In the genomic region with DNA sequence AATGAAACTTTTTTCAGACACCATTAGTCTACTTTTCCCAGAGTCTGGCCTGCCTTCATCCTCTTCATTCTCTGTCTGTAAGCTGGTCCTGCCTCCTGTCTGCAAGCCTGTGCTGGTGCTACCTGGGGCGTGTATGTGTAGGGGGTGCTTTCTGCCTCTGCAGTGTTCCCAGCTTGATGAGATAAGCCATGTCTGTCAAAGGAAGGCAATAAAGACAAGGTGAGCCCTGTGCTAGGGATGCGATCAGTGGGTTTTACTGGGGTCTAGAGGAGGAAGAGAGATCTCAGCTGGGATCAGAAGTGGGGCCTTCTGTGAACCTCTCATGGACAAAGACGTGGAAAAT, we compare ENCODE assay signal across 18 cellular contexts.
A peak's percentile ranks its signal among the peaks of the same experiment; 100 is the strongest.
DNase-seq lines count a peak whose midpoint lies in the region; ATAC-seq and TF ChIP-seq lines count a peak whose summit lies in the region.
"Had no signal": no experiment of that assay in that cellular context is flagged by ENCODE, and none has a peak within 500 bp of the region (broad histone marks: within the 10 kb centered on the region; RNA-seq: fewer than 3 reads in every experiment).

No MANE protein-coding gene starts in this region.

- CTCF ChIA-PET in activated naive CD4-positive, alpha-beta T cell treated with anti-CD3 and anti-CD28 coated beads, Interleukin-2, amount 10 ng/mL, durations not matched to agents 7 days and 5 days (lab: Charles Lee), result interaction anchor here (0.8 to 1.5 kb wide), 7 partner anchors 9 to 114 kb away, joined by 3 to 6 read pairs (median 4); a partner anchor contains a TSS
- CTCF ChIA-PET in activated naive CD4-positive, alpha-beta T cell treated with anti-CD3 and anti-CD28 coated beads for 36 hours (lab: Charles Lee), result interaction anchor here (0.5 to 2.1 kb wide), 9 partner anchors 9 to 858 kb away, joined by 3 to 13 read pairs (median 4); a partner anchor contains a TSS
- CTCF ChIA-PET in activated CD8-positive, alpha-beta T cell treated with anti-CD3 and anti-CD28 coated beads for 36 hours (lab: Charles Lee), result interaction anchor here (1.2 to 3.1 kb wide), 10 partner anchors 11 to 157 kb away, joined by 3 to 15 read pairs (median 5); no protein-coding TSS in a partner anchor

- peak; percentile 34 for ATAC-seq in activated CD8-positive, alpha-beta T cell treated with anti-CD3 and anti-CD28 coated beads for 36 hours
- ATAC-seq in stimulated activated effector memory CD8-positive, alpha-beta T cell treated with anti-CD3 and anti-CD28 coated beads, Interleukin-12 subunit alpha, Interleukin-12 subunit beta, amount 100 ng/mL, for 72 hours, result no peak
- no peak for ATAC-seq in GM21367 (IDR thresholded peaks at IDR 0.05; ENCODE audit: unreplicated experiment)
- ATAC-seq: PC-3 had no signal

- TF ChIP-seq CTCF in activated CD8-positive, alpha-beta T cell treated with anti-CD3 and anti-CD28 coated beads for 36 hours (IDR thresholded peaks at IDR 0.05), result no peak
- TF ChIP-seq CTCF in endodermal cell (conservative IDR thresholded peaks at IDR 0.05) (peak; percentile 31), Peyer's patch (IDR thresholded peaks at IDR 0.05) (no peak)

- H3K9ac ChIP-seq in endodermal cell (ENCODE audit: extremely low read depth, low read length, poor library complexity, severe bottlenecking), result no peak overlapping the region
- H3K9ac ChIP-seq: BLaER1 treated with 17β-estradiol and CSF1 and Interleukin-3, amounts not matched to agents 10 nM and 100 nM had no signal

- no peaks in the 10 kb centered on the region for H3K9me3 ChIP-seq in endodermal cell (ENCODE audit: control insufficient read depth, low read length)
- no peaks in the 10 kb centered on the region for H3K9me3 ChIP-seq in Peyer's patch
- H3K9me3 ChIP-seq: BLaER1 treated with 17β-estradiol and CSF1 and Interleukin-3, amounts not matched to agents 10 nM and 100 nM; SJCRH30 had no signal

- peaks cover 35% of the 10 kb centered on the region for H3K27me3 Mint-ChIP-seq in activated naive CD4-positive, alpha-beta T cell treated with anti-CD3 and anti-CD28 coated beads, Interleukin-2, amount 10 ng/mL, durations not matched to agents 7 days and 5 days
- no peaks in the 10 kb centered on the region for H3K27me3 Mint-ChIP-seq in activated naive CD4-positive, alpha-beta T cell treated with anti-CD3 and anti-CD28 coated beads for 36 hours (ENCODE audit: low read depth)
- no peaks in the 10 kb centered on the region for H3K27me3 Mint-ChIP-seq in activated CD8-positive, alpha-beta T cell treated with anti-CD3 and anti-CD28 coated beads for 36 hours
- peaks cover 8% of the 10 kb centered on the region for H3K27me3 Mint-ChIP-seq in endodermal cell (ENCODE audit: insufficient read depth)

- H3K36me3 Mint-ChIP-seq in activated naive CD4-positive, alpha-beta T cell treated with anti-CD3 and anti-CD28 coated beads, Interleukin-2, amount 10 ng/mL, durations not matched to agents 7 days and 5 days, result no peaks in the 10 kb centered on the region
- H3K36me3 Mint-ChIP-seq in activated naive CD4-positive, alpha-beta T cell treated with anti-CD3 and anti-CD28 coated beads for 36 hours (ENCODE audit: low read depth), result no peaks in the 10 kb centered on the region
- H3K36me3 Mint-ChIP-seq in activated CD8-positive, alpha-beta T cell treated with anti-CD3 and anti-CD28 coated beads for 36 hours (ENCODE audit: low read depth), result no peaks in the 10 kb centered on the region
- no peaks in the 10 kb centered on the region for H3K36me3 Mint-ChIP-seq in endodermal cell (ENCODE audit: low read depth)
- no peaks in the 10 kb centered on the region for H3K36me3 Mint-ChIP-seq in stimulated activated effector memory CD8-positive, alpha-beta T cell treated with anti-CD3 and anti-CD28 coated beads, Interleukin-12 subunit alpha, Interleukin-12 subunit beta, amount 100 ng/mL, for 72 hours

- H3K36me3 ChIP-seq in endodermal cell (ENCODE audit: control insufficient read depth, insufficient read depth, low read length) (no peaks in the 10 kb centered on the region), Peyer's patch (no peaks in the 10 kb centered on the region)
- H3K36me3 ChIP-seq: BLaER1 treated with 17β-estradiol and CSF1 and Interleukin-3, amounts not matched to agents 10 nM and 100 nM; SJCRH30 had no signal

- H3K27ac ChIP-seq in endodermal cell (ENCODE audit: low read depth, low read length) (no peak overlapping the region), Peyer's patch (no peak overlapping the region)
- H3K27ac ChIP-seq: BLaER1 treated with 17β-estradiol and CSF1 and Interleukin-3, amounts not matched to agents 10 nM and 100 nM; SJCRH30 had no signal

- POLR2A ChIA-PET in activated CD8-positive, alpha-beta T cell treated with anti-CD3 and anti-CD28 coated beads for 36 hours (lab: Charles Lee), result interaction anchor here (0.9 to 1.1 kb wide), 4 partner anchors 10 to 99 kb away, joined by 3 to 5 read pairs (median 4); no protein-coding TSS in a partner anchor

- WGBS in endodermal cell (ENCODE audit: insufficient coverage in 1 of 2, insufficient read length in 1 of 2), 2 experiments, result 91 to 92% methylated on average over 2 to 3 of the region's 3 CpGs

- H3K4me1 ChIP-seq in endodermal cell (ENCODE audit: control insufficient read depth, insufficient read depth, low read length) (no peaks in the 10 kb centered on the region), Peyer's patch (no peaks in the 10 kb centered on the region)

- peak overlapping the region; percentile 49 for H3K27ac Mint-ChIP-seq in activated naive CD4-positive, alpha-beta T cell treated with anti-CD3 and anti-CD28 coated beads, Interleukin-2, amount 10 ng/mL, durations not matched to agents 7 days and 5 days
- no peak overlapping the region for H3K27ac Mint-ChIP-seq in activated naive CD4-positive, alpha-beta T cell treated with anti-CD3 and anti-CD28 coated beads for 36 hours
- H3K27ac Mint-ChIP-seq in activated CD8-positive, alpha-beta T cell treated with anti-CD3 and anti-CD28 coated beads for 36 hours, result no peak overlapping the region
- H3K27ac Mint-ChIP-seq in endodermal cell, result no peak overlapping the region
- H3K27ac Mint-ChIP-seq in stimulated activated effector memory CD8-positive, alpha-beta T cell treated with anti-CD3 and anti-CD28 coated beads, Interleukin-12 subunit alpha, Interleukin-12 subunit beta, amount 100 ng/mL, for 72 hours, result peak overlapping the region; percentile 4
- H3K27ac Mint-ChIP-seq: HFFc6 had no signal

- no peak overlapping the region for H3K4me3 ChIP-seq in endodermal cell (ENCODE audit: low read length)
- no peak overlapping the region for H3K4me3 ChIP-seq in Peyer's patch
- H3K4me3 ChIP-seq: BLaER1 treated with 17β-estradiol and CSF1 and Interleukin-3, amounts not matched to agents 10 nM and 100 nM; SJCRH30 had no signal

- H3K9me3 Mint-ChIP-seq in activated naive CD4-positive, alpha-beta T cell treated with anti-CD3 and anti-CD28 coated beads, Interleukin-2, amount 10 ng/mL, durations not matched to agents 7 days and 5 days, result no peaks in the 10 kb centered on the region
- no peaks in the 10 kb centered on the region for H3K9me3 Mint-ChIP-seq in activated naive CD4-positive, alpha-beta T cell treated with anti-CD3 and anti-CD28 coated beads for 36 hours
- H3K9me3 Mint-ChIP-seq in activated CD8-positive, alpha-beta T cell treated with anti-CD3 and anti-CD28 coated beads for 36 hours, result no peaks in the 10 kb centered on the region
- no peaks in the 10 kb centered on the region for H3K9me3 Mint-ChIP-seq in endodermal cell
- H3K9me3 Mint-ChIP-seq in stimulated activated effector memory CD8-positive, alpha-beta T cell treated with anti-CD3 and anti-CD28 coated beads, Interleukin-12 subunit alpha, Interleukin-12 subunit beta, amount 100 ng/mL, for 72 hours, result no peaks in the 10 kb centered on the region
- H3K9me3 Mint-ChIP-seq: HFFc6 had no signal

- DNase-seq in activated naive CD4-positive, alpha-beta T cell treated with anti-CD3 and anti-CD28 coated beads, Interleukin-2, amount 10 ng/mL, durations not matched to agents 7 days and 5 days, result no peak
- DNase-seq in activated naive CD4-positive, alpha-beta T cell treated with anti-CD3 and anti-CD28 coated beads for 36 hours, result no peak
- DNase-seq in activated CD8-positive, alpha-beta T cell treated with anti-CD3 and anti-CD28 coated beads for 36 hours, result no peak
- DNase-seq in endodermal cell (peak; percentile 29), Peyer's patch (no peak), NCI-H2029 (lab: John Stamatoyannopoulos, UW) (no peak)
- no peak for DNase-seq in stimulated activated effector memory CD8-positive, alpha-beta T cell treated with anti-CD3 and anti-CD28 coated beads, Interleukin-12 subunit alpha, Interleukin-12 subunit beta, amount 100 ng/mL, for 72 hours (ENCODE audit: low spot score in 2 of 2)
- DNase-seq: DMS 273 treated with DMSO at 0.1 percent for 48 hours, DND-41, HFFc6, NCI-H1417, NCI-H187, NCI-H345, NCI-H524 treated with DMSO at 0.1 percent for 48 hours, PC-3, SJCRH30 had no signal

- intact Hi-C loops in activated naive CD4-positive, alpha-beta T cell treated with anti-CD3 and anti-CD28 coated beads for 36 hours (cut with micrococcal nuclease), result no loop called here
- intact Hi-C loops in activated CD8-positive, alpha-beta T cell treated with anti-CD3 and anti-CD28 coated beads for 36 hours (cut with micrococcal nuclease), result no loop called here

- H3K4me1 Mint-ChIP-seq in activated naive CD4-positive, alpha-beta T cell treated with anti-CD3 and anti-CD28 coated beads, Interleukin-2, amount 10 ng/mL, durations not matched to agents 7 days and 5 days, result peaks cover 37% of the 10 kb centered on the region
- H3K4me1 Mint-ChIP-seq in activated naive CD4-positive, alpha-beta T cell treated with anti-CD3 and anti-CD28 coated beads for 36 hours (ENCODE audit: low read depth), result peaks cover 20% of the 10 kb centered on the region
- peaks cover 20% of the 10 kb centered on the region for H3K4me1 Mint-ChIP-seq in activated CD8-positive, alpha-beta T cell treated with anti-CD3 and anti-CD28 coated beads for 36 hours (ENCODE audit: low read depth)
- H3K4me1 Mint-ChIP-seq in endodermal cell, result no peaks in the 10 kb centered on the region
- H3K4me1 Mint-ChIP-seq in stimulated activated effector memory CD8-positive, alpha-beta T cell treated with anti-CD3 and anti-CD28 coated beads, Interleukin-12 subunit alpha, Interleukin-12 subunit beta, amount 100 ng/mL, for 72 hours, result peaks cover 20% of the 10 kb centered on the region

- TF ChIP-seq POLR2A in Peyer's patch (IDR thresholded peaks at IDR 0.05), result no peak

- no peaks in the 10 kb centered on the region for H3K27me3 ChIP-seq in endodermal cell (ENCODE audit: control insufficient read depth, insufficient read depth, low read length, poor library complexity, severe bottlenecking)
- no peaks in the 10 kb centered on the region for H3K27me3 ChIP-seq in Peyer's patch
- H3K27me3 ChIP-seq: SJCRH30 had no signal

- H3K4me3 Mint-ChIP-seq in activated naive CD4-positive, alpha-beta T cell treated with anti-CD3 and anti-CD28 coated beads, Interleukin-2, amount 10 ng/mL, durations not matched to agents 7 days and 5 days, result no peak overlapping the region
- no peak overlapping the region for H3K4me3 Mint-ChIP-seq in activated naive CD4-positive, alpha-beta T cell treated with anti-CD3 and anti-CD28 coated beads for 36 hours
- no peak overlapping the region for H3K4me3 Mint-ChIP-seq in activated CD8-positive, alpha-beta T cell treated with anti-CD3 and anti-CD28 coated beads for 36 hours
- H3K4me3 Mint-ChIP-seq in endodermal cell, result no peak overlapping the region
- no peak overlapping the region for H3K4me3 Mint-ChIP-seq in stimulated activated effector memory CD8-positive, alpha-beta T cell treated with anti-CD3 and anti-CD28 coated beads, Interleukin-12 subunit alpha, Interleukin-12 subunit beta, amount 100 ng/mL, for 72 hours
- H3K4me3 Mint-ChIP-seq: HFFc6 had no signal

Comparison
In these comparisons a context has a peak if more than half of its experiments do, and no peak if none do; other contexts are left out.
1. H3K27ac Mint-ChIP-seq: peak in activated naive CD4-positive, alpha-beta T cell treated with anti-CD3 and anti-CD28 coated beads, Interleukin-2, amount 10 ng/mL, durations not matched to agents 7 days and 5 days (single experiment) and stimulated activated effector memory CD8-positive, alpha-beta T cell treated with anti-CD3 and anti-CD28 coated beads, Interleukin-12 subunit alpha, Interleukin-12 subunit beta, amount 100 ng/mL, for 72 hours (single experiment); none in activated naive CD4-positive, alpha-beta T cell treated with anti-CD3 and anti-CD28 coated beads for 36 hours (single experiment), activated CD8-positive, alpha-beta T cell treated with anti-CD3 and anti-CD28 coated beads for 36 hours (single experiment) and endodermal cell (single experiment).